14 cellular contexts compared by ENCODE assay signal in the genomic region with DNA sequence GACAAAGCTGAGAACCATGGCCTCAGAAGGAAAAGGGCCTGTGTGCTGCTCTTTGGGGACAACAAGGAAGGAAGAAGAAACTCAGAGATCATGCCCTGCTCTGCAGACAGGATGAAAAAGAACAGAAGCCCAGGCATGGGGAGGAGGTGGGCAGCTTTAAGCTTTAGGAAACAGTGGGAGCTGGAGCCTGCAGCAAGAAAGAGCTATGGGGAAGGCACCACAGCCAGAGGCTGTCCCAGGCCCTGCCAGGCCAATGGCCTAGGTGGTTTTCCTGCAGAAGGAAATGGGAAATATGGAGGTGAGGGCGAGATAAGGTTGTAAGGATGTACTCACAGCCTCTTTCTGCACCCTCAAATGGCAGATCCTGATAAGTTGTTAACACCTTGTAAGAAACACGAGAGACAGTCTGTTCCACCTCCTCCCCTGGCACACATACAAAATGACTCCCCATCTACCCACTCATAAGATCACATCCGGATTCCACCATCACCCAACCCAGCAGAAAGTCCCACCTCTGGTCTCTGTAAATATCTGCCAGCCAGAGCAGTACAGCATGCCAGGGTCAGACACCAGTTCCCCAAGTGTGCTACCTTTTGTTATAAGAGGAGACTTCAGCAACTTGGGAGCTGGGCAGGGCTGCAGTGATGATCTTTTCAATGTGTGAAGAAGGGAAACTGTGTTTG.
A peak's percentile ranks its signal among the peaks of the same experiment; 100 is the strongest.
DNase-seq lines count a peak whose midpoint lies in the region; ATAC-seq and TF ChIP-seq lines count a peak whose summit lies in the region.
"Had no signal": no experiment of that assay in that cellular context is flagged by ENCODE, and none has a peak within 500 bp of the region (broad histone marks: within the 10 kb centered on the region; RNA-seq: fewer than 3 reads in every experiment).

No MANE protein-coding gene starts in this region.

- H3K4ac ChIP-seq in mesenchymal stem cell (ENCODE audit: low read depth in 1 of 2, low read length in 2 of 2) (no peak overlapping the region), mesendoderm (ENCODE audit: low read depth, low read length) (no peak overlapping the region)

- dilution Hi-C loops in mammary epithelial cell (cut with HindIII; ENCODE audit: low sequenced_read_pairs), result no loop called here

- BruUV-seq in mammary epithelial cell (replicated peaks; lab: Mats Ljungman, UMichigan), result no TSS peak
- BruUV-seq in MCF 10A (replicated peaks; lab: Mats Ljungman, UMichigan), result no TSS peak
- BruUV-seq in PC-3 (replicated peaks; lab: Mats Ljungman, UMichigan), result no TSS peak

- H2BK15ac ChIP-seq in mesenchymal stem cell (ENCODE audit: low read depth, poor library complexity, severe bottlenecking), result peak overlapping the region; percentile 52
- H2BK15ac ChIP-seq in mesendoderm (replicated peaks; ENCODE audit: low read depth), result no peak overlapping the region

- H3K4me3 ChIP-seq in mammary epithelial cell (replicated peaks in 1 of 3; ENCODE audit: insufficient read depth in 1 of 3, low read depth in 2 of 3, low read length in 3 of 3), result no peak overlapping the region
- H3K4me3 ChIP-seq in PC-3 (ENCODE audit: low read length), result no peak overlapping the region
- H3K4me3 ChIP-seq in mesenchymal stem cell (ENCODE audit: insufficient read depth in 1 of 2, low read depth in 1 of 2, low read length in 2 of 2), result no peak overlapping the region
- no peak overlapping the region for H3K4me3 ChIP-seq in mesendoderm (ENCODE audit: low read length)
- H3K4me3 ChIP-seq: HAP-1 had no signal

- H3K27ac Mint-ChIP-seq in MCF 10A (ENCODE audit: low read depth, unreplicated experiment), result no peak overlapping the region
- no peak overlapping the region for H3K27ac Mint-ChIP-seq in HFFc6
- H3K27ac Mint-ChIP-seq: stimulated activated naive CD8-positive, alpha-beta T cell treated with anti-CD3 and anti-CD28 coated beads, Interleukin-15, Interleukin-2, amounts not matched to agents 100 ng/mL and 50 ng/mL, for 24 hours had no signal

- CTCF ChIA-PET in mammary epithelial cell (lab: Charles Lee; ENCODE audit: low non-redundant PET), result no interaction called here
- CTCF ChIA-PET in MCF 10A (lab: Yijun Ruan, JAX), result interaction anchor here (0.6 kb wide), 2 partner anchors 13 to 99 kb away, joined by 3 read pairs; no protein-coding TSS in a partner anchor
- CTCF ChIA-PET in PC-3 (lab: Charles Lee), result no interaction called here

- peak overlapping the region; percentile 41 for H4K8ac ChIP-seq in mesenchymal stem cell (ENCODE audit: low read length)
- H4K8ac ChIP-seq in mesendoderm (ENCODE audit: low read depth, low read length), result no peak overlapping the region

- H3K9me3 ChIP-seq in mammary epithelial cell (replicated peaks; ENCODE audit: insufficient read depth, low read length) (no peaks in the 10 kb centered on the region), PC-3 (ENCODE audit: low read length) (no peaks in the 10 kb centered on the region), mesenchymal stem cell (ENCODE audit: control insufficient read depth, low read length) (no peaks in the 10 kb centered on the region)
- H3K9me3 ChIP-seq: HAP-1 had no signal

- no peaks in the 10 kb centered on the region for H3K9me2 ChIP-seq in PC-3 (replicated peaks; ENCODE audit: low read length)

- H3F3A ChIP-seq in PC-3 (ENCODE audit: low read length, unreplicated experiment), result peaks cover 4% of the 10 kb centered on the region

- H2AFZ ChIP-seq in mammary epithelial cell (ENCODE audit: low read depth, low read length) (peak overlapping the region; percentile 41), PC-3 (ENCODE audit: low read length) (no peak overlapping the region), mesenchymal stem cell (ENCODE audit: low read depth, low read length) (no peak overlapping the region)

- in situ Hi-C loops in mammary epithelial cell (cut with MboI; ENCODE audit: low sequenced_read_pairs in 2 of 2), result no loop called here

- intact Hi-C loops in mammary epithelial cell (cut with micrococcal nuclease) (no loop called here), MCF 10A (cut with micrococcal nuclease) (no loop called here), PC-3 (cut with micrococcal nuclease) (no loop called here)

- H3K79me2 ChIP-seq in mammary epithelial cell (ENCODE audit: insufficient read depth, low read length) (no peaks in the 10 kb centered on the region), PC-3 (ENCODE audit: low read length) (no peaks in the 10 kb centered on the region), mesendoderm (ENCODE audit: control insufficient read depth, insufficient read depth, low read length) (no peaks in the 10 kb centered on the region)

- no peak overlapping the region for H2BK120ac ChIP-seq in mesenchymal stem cell (ENCODE audit: low read depth, low read length)
- H2BK120ac ChIP-seq in mesendoderm (ENCODE audit: low read depth, low read length), result no peak overlapping the region

- peak overlapping the region; percentile 33 to 40 for H3K18ac ChIP-seq in mesenchymal stem cell (ENCODE audit: low read depth in 1 of 2, low read length in 2 of 2)
- H3K18ac ChIP-seq in mesendoderm (ENCODE audit: low read length), result no peak overlapping the region

- H3K36me3 ChIP-seq in mammary epithelial cell (ENCODE audit: insufficient read depth, low read length), result no peaks in the 10 kb centered on the region
- no peaks in the 10 kb centered on the region for H3K36me3 ChIP-seq in PC-3 (ENCODE audit: low read depth, low read length)
- H3K36me3 ChIP-seq in mesenchymal stem cell (ENCODE audit: control insufficient read depth in 1 of 2, insufficient read depth in 2 of 2, low read depth in 1 of 2, low read length in 2 of 2), result no peaks in the 10 kb centered on the region
- no peaks in the 10 kb centered on the region for H3K36me3 ChIP-seq in mesendoderm (ENCODE audit: control insufficient read depth, insufficient read depth, low read length)
- H3K36me3 ChIP-seq: HAP-1 had no signal

- H4K20me1 ChIP-seq in mammary epithelial cell (ENCODE audit: insufficient read depth, low read length) (no peaks in the 10 kb centered on the region), PC-3 (ENCODE audit: low read length) (no peaks in the 10 kb centered on the region)

- H3K27ac ChIP-seq in mammary epithelial cell (ENCODE audit: insufficient read depth, low read depth, low read length), result no peak overlapping the region
- H3K27ac ChIP-seq in PC-3 (ENCODE audit: low read length), result no peak overlapping the region
- no peak overlapping the region for H3K27ac ChIP-seq in mesenchymal stem cell (ENCODE audit: low read length, poor library complexity, severe bottlenecking)
- H3K27ac ChIP-seq in mesendoderm (ENCODE audit: low read depth, low read length), result no peak overlapping the region
- H3K27ac ChIP-seq: epithelial cell of prostate, WERI-Rb-1 had no signal

- H3K79me1 ChIP-seq in mesenchymal stem cell (replicated peaks; ENCODE audit: low read length, poor library complexity, severe bottlenecking), result no peaks in the 10 kb centered on the region
- no peaks in the 10 kb centered on the region for H3K79me1 ChIP-seq in mesendoderm (ENCODE audit: low read length)

- ATAC-seq in PC-3, result no peak

- no peak overlapping the region for H4K91ac ChIP-seq in mesenchymal stem cell (ENCODE audit: low read length)

- peak overlapping the region in 1 of 2 experiments; percentile 60 for H3K14ac ChIP-seq in mesenchymal stem cell (ENCODE audit: low read length in 2 of 2)

- H3K4me3 Mint-ChIP-seq in MCF 10A (ENCODE audit: unreplicated experiment) (no peak overlapping the region), HFFc6 (no peak overlapping the region)
- H3K4me3 Mint-ChIP-seq: stimulated activated naive CD8-positive, alpha-beta T cell treated with anti-CD3 and anti-CD28 coated beads, Interleukin-15, Interleukin-2, amounts not matched to agents 100 ng/mL and 50 ng/mL, for 24 hours had no signal

- H3K4me2 ChIP-seq in mammary epithelial cell (ENCODE audit: insufficient read depth, low read depth, low read length) (no peak overlapping the region), PC-3 (ENCODE audit: low read length) (no peak overlapping the region), mesenchymal stem cell (ENCODE audit: low read length, poor library complexity, severe bottlenecking) (no peak overlapping the region), mesendoderm (ENCODE audit: low read length) (no peak overlapping the region)

- DNase-seq in mammary epithelial cell (no peak), MCF 10A (ENCODE audit: unreplicated experiment) (no peak), PC-3 (peak; percentile 33), mesenchymal stem cell (no peak), ureter (ENCODE audit: low spot score) (peak; percentile 22), mesendoderm (no peak), HFFc6 (no peak)
- DNase-seq in activated CD4-positive, alpha-beta T cell treated with anti-CD3 and anti-CD28 coated beads for 4 hours, result no peak
- DNase-seq: NCI-H2029 treated with DMSO at 0.1 percent for 48 hours, NCI-H526, WERI-Rb-1 had no signal

- POLR2A ChIA-PET in MCF 10A (lab: Yijun Ruan, JAX), result no interaction called here
- POLR2A ChIA-PET in PC-3 (lab: Charles Lee; ENCODE audit: unreplicated experiment), result no interaction called here

- H3K27me3 ChIP-seq in mammary epithelial cell (ENCODE audit: insufficient read depth, low read length) (no peaks in the 10 kb centered on the region), PC-3 (ENCODE audit: low read length) (no peaks in the 10 kb centered on the region), mesenchymal stem cell (ENCODE audit: control insufficient read depth in 1 of 2, insufficient read depth in 1 of 2, low read length in 2 of 2) (peaks cover 0 to 79% of the 10 kb centered on the region in 2 experiments), mesendoderm (ENCODE audit: insufficient read depth, low read length, poor library complexity) (no peaks in the 10 kb centered on the region)

- H3K9ac ChIP-seq in mammary epithelial cell (ENCODE audit: insufficient read depth, low read length) (no peak overlapping the region), PC-3 (ENCODE audit: low read length) (no peak overlapping the region), mesenchymal stem cell (ENCODE audit: low read length) (peak overlapping the region; percentile 63), mesendoderm (ENCODE audit: low read length) (no peak overlapping the region)

- 18% methylated on average over 3 of the region's 3 CpGs for WGBS in mammary epithelial cell (ENCODE audit: low coverage, missing lambda C conversion rate)
- 100% methylated on average over 1 of the region's 3 CpGs for WGBS in mesenchymal stem cell
- WGBS in mesendoderm (ENCODE audit: extremely low coverage, insufficient coverage, low lambda C conversion rate), result no CpG with 5 or more reads among the region's 3 CpGs

- H3K56ac ChIP-seq in mesendoderm (ENCODE audit: low read length), result no peak overlapping the region

- no peak overlapping the region for H2AK5ac ChIP-seq in mesenchymal stem cell (ENCODE audit: low read length, severe bottlenecking)
- H2AK5ac ChIP-seq in mesendoderm (ENCODE audit: low read length), result no peak overlapping the region

- H2BK5ac ChIP-seq in mesenchymal stem cell (ENCODE audit: low read depth, low read length, poor library complexity, severe bottlenecking) (no peak overlapping the region), mesendoderm (ENCODE audit: low read length) (no peak overlapping the region)

- H3K23ac ChIP-seq in mesenchymal stem cell (ENCODE audit: low read length in 2 of 2), result no peak overlapping the region
- no peak overlapping the region for H3K23ac ChIP-seq in mesendoderm (ENCODE audit: low read length)

- H3K36me3 Mint-ChIP-seq in MCF 10A (ENCODE audit: insufficient read depth, unreplicated experiment) (no peaks in the 10 kb centered on the region), HFFc6 (ENCODE audit: low read depth) (no peaks in the 10 kb centered on the region)

- H4K5ac ChIP-seq in mesendoderm (ENCODE audit: low read length), result no peak overlapping the region

- peaks cover 20% of the 10 kb centered on the region for H3K4me1 ChIP-seq in mammary epithelial cell (ENCODE audit: insufficient read depth, low read length)
- peaks cover 40% of the 10 kb centered on the region for H3K4me1 ChIP-seq in PC-3 (ENCODE audit: insufficient read depth, low read length)
- peaks cover 13% of the 10 kb centered on the region for H3K4me1 ChIP-seq in mesenchymal stem cell (ENCODE audit: control insufficient read depth, insufficient read depth, low read depth, low read length)
- no peaks in the 10 kb centered on the region for H3K4me1 ChIP-seq in mesendoderm (ENCODE audit: control insufficient read depth, low read depth, low read length)
- H3K4me1 ChIP-seq: HAP-1 had no signal

- H3K4me1 Mint-ChIP-seq in MCF 10A (ENCODE audit: insufficient read depth, unreplicated experiment) (peaks cover 10% of the 10 kb centered on the region), HFFc6 (ENCODE audit: low read depth) (peaks cover 47% of the 10 kb centered on the region)

- TF ChIP-seq CTCF in mammary epithelial cell (conservative IDR thresholded peaks at IDR 0.05 in 1 of 2, IDR thresholded peaks at IDR 0.05 in 1 of 2; ENCODE audit: extremely low read depth in 1 of 2, insufficient read depth in 1 of 2, low read depth in 1 of 2, low read length in 2 of 2) (no peak), MCF 10A (IDR thresholded peaks at IDR 0.05; ENCODE audit: unreplicated experiment) (no peak), PC-3 (conservative IDR thresholded peaks at IDR 0.05; ENCODE audit: low read depth, low read length) (no peak), HFFc6 (IDR thresholded peaks at IDR 0.05) (no peak)

- no peak overlapping the region for H2BK12ac ChIP-seq in mesenchymal stem cell (ENCODE audit: low read length in 2 of 2)

- H3K27me3 Mint-ChIP-seq in MCF 10A (ENCODE audit: insufficient read depth, unreplicated experiment) (peaks cover 86% of the 10 kb centered on the region), HFFc6 (ENCODE audit: insufficient read depth) (peaks cover 2% of the 10 kb centered on the region)

- no peaks in the 10 kb centered on the region for H3K9me3 Mint-ChIP-seq in MCF 10A (ENCODE audit: unreplicated experiment)
- H3K9me3 Mint-ChIP-seq in HFFc6, result no peaks in the 10 kb centered on the region
- H3K9me3 Mint-ChIP-seq: stimulated activated naive CD8-positive, alpha-beta T cell treated with anti-CD3 and anti-CD28 coated beads, Interleukin-15, Interleukin-2, amounts not matched to agents 100 ng/mL and 50 ng/mL, for 24 hours had no signal

Comparison
In these comparisons a context has a peak if more than half of its experiments do, and no peak if none do; other contexts are left out.
1. DNase-seq: peak in PC-3 (single experiment) and ureter (single experiment); none in mammary epithelial cell (single experiment), MCF 10A (single experiment), mesenchymal stem cell (single experiment), mesendoderm (single experiment), HFFc6 (single experiment) and activated CD4-positive, alpha-beta T cell treated with anti-CD3 and anti-CD28 coated beads for 4 hours (0 of 2).